In the genomic region with DNA sequence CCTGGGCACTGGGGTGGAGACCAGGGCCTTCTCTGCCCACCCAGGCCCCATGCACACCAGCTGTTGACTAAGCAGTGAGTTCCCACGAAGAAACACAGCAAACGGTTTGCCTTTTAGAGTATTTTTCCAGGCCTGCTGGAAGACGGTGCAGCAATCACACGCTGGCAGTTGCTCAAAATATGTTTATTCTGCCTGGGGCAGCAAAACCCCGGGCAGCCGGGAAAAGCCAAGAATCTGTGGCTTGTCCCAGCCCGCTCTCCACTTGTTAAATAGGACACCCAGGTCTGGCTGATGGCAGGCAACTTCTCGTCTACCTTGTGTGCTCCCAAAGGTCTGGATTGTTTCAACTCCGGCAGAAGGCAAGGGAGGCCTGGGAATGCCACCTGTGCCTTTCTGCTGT, we compare ENCODE assay signal across 11 cellular contexts. TPM values are rescaled to one million over a fixed set of nuclear protein-coding genes. Genes with fewer than 3 reads are reported as not detected.
DNase-seq lines count a peak whose midpoint lies in the region; ATAC-seq, FAIRE-seq and TF ChIP-seq lines count a peak whose summit lies in the region.
"Had no signal": no experiment of that assay in that cellular context is flagged by ENCODE, and none has a peak within 500 bp of the region (broad histone marks: within the 10 kb centered on the region; RNA-seq: fewer than 3 reads in every experiment).

No MANE protein-coding gene starts in this region.

- no peak overlapping the region for H2AFZ ChIP-seq in HepG2 (ENCODE audit: low read length)

- CTCF ChIA-PET in HepG2 (lab: Yijun Ruan, JAX; ENCODE audit: low intra/inter-chr PET ratio, low total read pairs): no interaction called here

- ATAC-seq in HepG2: no peak
- no peak for ATAC-seq in GM19328 (IDR thresholded peaks at IDR 0.05; ENCODE audit: unreplicated experiment)
- ATAC-seq: GM12878 had no signal

- H3K4me3 ChIP-seq in HepG2 (replicated peaks in 1 of 3; ENCODE audit: insufficient read depth in 1 of 3, low read depth in 2 of 3, low read length in 3 of 3) (no peak overlapping the region), thyroid gland (replicated peaks in 1 of 3) (no peak overlapping the region)
- H3K4me3 ChIP-seq: GM12878 had no signal

- peak overlapping the region; percentile 32 for H3K4me2 ChIP-seq in HepG2 (ENCODE audit: low read depth, low read length)

- no peaks in the 10 kb centered on the region for H3K79me2 ChIP-seq in HepG2 (ENCODE audit: insufficient read depth, low read length)

- no peak for TF ChIP-seq RAD21 in HepG2 (CRISPR knock-in tag; IDR thresholded peaks at IDR 0.05)

- TF ChIP-seq POLR2A in HepG2 (IDR thresholded peaks at IDR 0.05; ENCODE audit: insufficient read depth in 1 of 2, low read depth in 2 of 2, low read length in 2 of 2): no peak
- TF ChIP-seq POLR2A in thyroid gland (IDR thresholded peaks at IDR 0.05): no peak

- H3K27ac ChIP-seq in caudate nucleus (ENCODE audit: low read depth, low read length) (peak overlapping the region; percentile 28), HepG2 (ENCODE audit: extremely low read length, insufficient read depth, low read length) (no peak overlapping the region), thyroid gland (peak overlapping the region in 1 of 3 donors; percentile 42)

- H3K36me3 ChIP-seq in HepG2 (replicated peaks in 1 of 2; ENCODE audit: control insufficient read depth in 1 of 2, insufficient read depth in 2 of 2, low read length in 2 of 2) (no peaks in the 10 kb centered on the region), thyroid gland (no peaks in the 10 kb centered on the region)

- H3K9ac ChIP-seq in HepG2 (ENCODE audit: insufficient read depth, low read depth, low read length): no peak overlapping the region

- no TSS peak for BruUV-seq in HepG2 (replicated peaks; lab: Mats Ljungman, UMichigan)

- in situ Hi-C loops in HepG2 (cut with HindIII; ENCODE audit: extremely low pct_ligation_motif_present, low pct_unique_long_range_greater_than_20kb): loop anchor here (25.0 kb wide), 1 partner anchor 886 kb away; no protein-coding TSS in a partner anchor

- intact Hi-C loops in HepG2 (cut with micrococcal nuclease; ENCODE audit: unreplicated experiment) (no loop called here), thyroid gland (cut with DNase I) (no loop called here)

- no peak for FAIRE-seq in HepG2 (lab: Jason Lieb, UNC)
- FAIRE-seq: GM12878 had no signal

- no peaks in the 10 kb centered on the region for H3K27me3 ChIP-seq in HepG2 (ENCODE audit: control insufficient read depth in 1 of 2, insufficient read depth in 2 of 2, low read length in 2 of 2)
- H3K27me3 ChIP-seq in thyroid gland: no peaks in the 10 kb centered on the region

- H3K4me1 ChIP-seq in HepG2 (ENCODE audit: insufficient read depth, low read length) (peaks cover 40% of the 10 kb centered on the region), thyroid gland (peaks cover 0 to 6% of the 10 kb centered on the region in 2 donors)

- 43% methylated on average over 9 of the region's 9 CpGs for WGBS in HepG2 (ENCODE audit: low lambda C conversion rate)
- 38 to 49% methylated on average over 9 of the region's 9 CpGs for WGBS in thyroid gland, 2 donors

- POLR2A ChIA-PET in HepG2 (lab: Yijun Ruan, JAX): no interaction called here

- DNase-seq in NCI-H2171 (lab: John Stamatoyannopoulos, UW): peak; percentile 70
- peak in 1 of 61 donors; percentile 85 for DNase-seq in caudate nucleus (lab: John Stamatoyannopoulos, UW)
- no peak for DNase-seq in HepG2 (ENCODE audit: low spot score)
- DNase-seq in thyroid gland: peak; percentile 48 to 71
- DNase-seq in NCI-H1092 (lab: John Stamatoyannopoulos, UW): no peak
- no peak for DNase-seq in COR-L47 (lab: John Stamatoyannopoulos, UW)
- DNase-seq: activated T-cell treated with anti-CD3 and anti-CD28 coated beads for 4 hours, Kasumi-1, NCI-H2227 treated with DMSO at 0.1 percent for 48 hours had no signal

- TF ChIP-seq CTCF in HepG2 (CRISPR knock-in tag; IDR thresholded peaks at IDR 0.05) (no peak), thyroid gland (IDR thresholded peaks at IDR 0.05) (no peak)

- H3K9me3 ChIP-seq in HepG2 (ENCODE audit: low read length) (no peaks in the 10 kb centered on the region), thyroid gland (no peaks in the 10 kb centered on the region)

- no peaks in the 10 kb centered on the region for H4K20me1 ChIP-seq in HepG2 (ENCODE audit: insufficient read depth, low read length)

- no peak for TF ChIP-seq EP300 in HepG2 (IDR thresholded peaks at IDR 0.05; ENCODE audit: low read depth in 2 of 2, low read length in 2 of 2)
- no peak for TF ChIP-seq EP300 in HepG2 (CRISPR knock-in tag; IDR thresholded peaks at IDR 0.05; ENCODE audit: borderline replicate concordance)

TF ChIP-seq in HepG2, 621 proteins besides CTCF, POLR2A, EP300 and RAD21:
- TF ChIP-seq, protein P1, sequence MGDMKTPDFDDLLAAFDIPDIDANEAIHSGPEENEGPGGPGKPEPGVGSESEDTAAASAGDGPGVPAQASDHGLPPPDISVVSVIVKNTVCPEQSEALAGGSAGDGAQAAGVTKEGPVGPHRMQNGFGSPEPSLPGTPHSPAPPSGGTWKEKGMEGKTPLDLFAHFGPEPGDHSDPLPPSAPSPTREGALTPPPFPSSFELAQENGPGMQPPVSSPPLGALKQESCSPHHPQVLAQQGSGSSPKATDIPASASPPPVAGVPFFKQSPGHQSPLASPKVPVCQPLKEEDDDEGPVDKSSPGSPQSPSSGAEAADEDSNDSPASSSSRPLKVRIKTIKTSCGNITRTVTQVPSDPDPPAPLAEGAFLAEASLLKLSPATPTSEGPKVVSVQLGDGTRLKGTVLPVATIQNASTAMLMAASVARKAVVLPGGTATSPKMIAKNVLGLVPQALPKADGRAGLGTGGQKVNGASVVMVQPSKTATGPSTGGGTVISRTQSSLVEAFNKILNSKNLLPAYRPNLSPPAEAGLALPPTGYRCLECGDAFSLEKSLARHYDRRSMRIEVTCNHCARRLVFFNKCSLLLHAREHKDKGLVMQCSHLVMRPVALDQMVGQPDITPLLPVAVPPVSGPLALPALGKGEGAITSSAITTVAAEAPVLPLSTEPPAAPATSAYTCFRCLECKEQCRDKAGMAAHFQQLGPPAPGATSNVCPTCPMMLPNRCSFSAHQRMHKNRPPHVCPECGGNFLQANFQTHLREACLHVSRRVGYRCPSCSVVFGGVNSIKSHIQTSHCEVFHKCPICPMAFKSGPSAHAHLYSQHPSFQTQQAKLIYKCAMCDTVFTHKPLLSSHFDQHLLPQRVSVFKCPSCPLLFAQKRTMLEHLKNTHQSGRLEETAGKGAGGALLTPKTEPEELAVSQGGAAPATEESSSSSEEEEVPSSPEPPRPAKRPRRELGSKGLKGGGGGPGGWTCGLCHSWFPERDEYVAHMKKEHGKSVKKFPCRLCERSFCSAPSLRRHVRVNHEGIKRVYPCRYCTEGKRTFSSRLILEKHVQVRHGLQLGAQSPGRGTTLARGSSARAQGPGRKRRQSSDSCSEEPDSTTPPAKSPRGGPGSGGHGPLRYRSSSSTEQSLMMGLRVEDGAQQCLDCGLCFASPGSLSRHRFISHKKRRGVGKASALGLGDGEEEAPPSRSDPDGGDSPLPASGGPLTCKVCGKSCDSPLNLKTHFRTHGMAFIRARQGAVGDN (CRISPR knock-in tag; IDR thresholded peaks at IDR 0.05): peak; percentile 45
- no peak for TF ChIP-seq ZNF746 (CRISPR knock-in tag; IDR thresholded peaks at IDR 0.05)
TF ChIP-seq in HepG2: peak in this region for 1.

RNA-seq across cellular contexts. Expression of a gene that starts 40.8 kb away (rescaled TPM):
- total RNA-seq in HepG2 (2016; rRNA removed; fragmentation: Illumina TruSeq; extraction: Trizol): 1.6 and 1.9 TPM in 2 replicates
- 0.88 and 1.9 TPM in 2 replicates for total RNA-seq in HepG2 (2016; cell fraction: cytosol; rRNA removed; fragmentation: Illumina TruSeq; extraction: Trizol; ENCODE audit: low read depth)
- total RNA-seq in HepG2 (2016; cell fraction: insoluble cytoplasmic fraction; rRNA removed; fragmentation: Illumina TruSeq; extraction: Trizol): 1.3 and 1.8 TPM in 2 replicates
- 2.3 and 2.4 TPM in 2 replicates for total RNA-seq in HepG2 (2016; cell fraction: membrane; rRNA removed; fragmentation: Illumina TruSeq; extraction: Trizol)
- 0.56 and 0.93 TPM in 2 replicates for total RNA-seq in HepG2 (2016; cell fraction: nucleus; rRNA removed; fragmentation: Illumina TruSeq; extraction: Trizol)
- polyA plus RNA-seq in HepG2 (2011; rRNA removed): 1.7 and 2.3 TPM in 2 replicates
- polyA plus RNA-seq in HepG2 (2011; cell fraction: cytosol; rRNA removed): 1.2 and 1.3 TPM in 2 replicates
- polyA plus RNA-seq in HepG2 (2011; cell fraction: nucleus; rRNA removed): 0.69 and 0.97 TPM in 2 replicates
- 2.7 and 6.4 TPM in 2 replicates for polyA plus RNA-seq in HepG2 (2012)
- 1.9 and 2.4 TPM in 2 replicates for polyA plus RNA-seq in HepG2 (2016; cell fraction: cytosol; fragmentation: Illumina TruSeq; extraction: Trizol; ENCODE audit: low read depth)
- 1.7 and 2.2 TPM in 2 replicates for polyA plus RNA-seq in HepG2 (2016; cell fraction: insoluble cytoplasmic fraction; fragmentation: Illumina TruSeq; extraction: Trizol; ENCODE audit: low read depth)
- 2.2 and 3.9 TPM in 2 replicates for polyA plus RNA-seq in HepG2 (2016; cell fraction: membrane; fragmentation: Illumina TruSeq; extraction: Trizol; ENCODE audit: low read depth)
- 0.39 and 0.98 TPM in 2 replicates for polyA plus RNA-seq in HepG2 (2016; cell fraction: nucleus; fragmentation: Illumina TruSeq; extraction: Trizol; ENCODE audit: insufficient read depth, low read depth)
- 0.33 and 0.34 TPM in 2 replicates for polyA minus RNA-seq in HepG2 (2011; rRNA and poly(A)+ RNA removed; ENCODE audit: low replicate concordance)
- polyA minus RNA-seq in HepG2 (2011; cell fraction: cytosol; rRNA and poly(A)+ RNA removed): 0.18 and 0.40 TPM in 2 replicates
- polyA minus RNA-seq in HepG2 (2011; cell fraction: nucleus; rRNA and poly(A)+ RNA removed): 1.8 and 2.5 TPM in 2 replicates
- total RNA-seq in thyroid gland: 1 to 10 TPM; 1.9 to 8.7 (median 5.6) TPM

Comparison
In these comparisons a context has a peak if more than half of its experiments do, and no peak if none do; other contexts are left out.
1. DNase-seq: peak in NCI-H2171 (single experiment) and thyroid gland (2 of 2); none in HepG2 (single experiment), NCI-H1092 (single experiment) and COR-L47 (single experiment).